In the genomic region with DNA sequence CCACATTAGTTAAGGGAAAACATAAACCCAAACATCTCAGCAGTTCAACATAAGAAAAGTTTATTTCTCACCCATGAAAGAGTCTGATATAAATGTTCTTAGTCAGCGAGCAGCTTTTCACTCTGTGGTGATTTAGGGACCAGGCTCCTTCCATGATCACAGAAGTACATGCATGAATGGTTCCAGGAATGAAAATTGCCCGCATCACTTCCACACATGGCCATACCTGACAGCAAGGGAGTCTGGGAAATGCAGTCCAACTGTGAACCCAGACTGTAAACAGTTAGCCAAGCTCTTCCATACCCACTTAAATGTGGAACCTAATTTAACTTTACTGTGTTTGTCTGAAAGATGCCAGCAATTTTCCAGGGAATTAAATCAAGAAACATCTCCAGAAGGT, we compare ENCODE assay signal across 19 cellular contexts.
"Had no signal": no experiment of that assay in that cellular context is flagged by ENCODE, and none has a peak within 500 bp of the region (broad histone marks: within the 10 kb centered on the region; RNA-seq: fewer than 3 reads in every experiment).

No MANE protein-coding gene starts in this region.

- ATAC-seq: activated CD8-positive, alpha-beta memory T cell treated with anti-CD3 and anti-CD28 coated beads, Interleukin-2, amount 10 ng/mL, durations not matched to agents 7 days and 5 days; activated naive CD4-positive, alpha-beta T cell treated with anti-CD3 and anti-CD28 coated beads, Interleukin-2, amount 50 U/mL, for 72 hours; K562; PC-3; T-helper 17 cell; WTC11 had no signal

- DNase-seq: activated CD4-positive, alpha-beta T cell treated with anti-CD3 and anti-CD28 coated beads for 48 hours; activated CD4-positive, alpha-beta T cell treated with anti-CD3 and anti-CD28 coated beads, Interleukin-2, amount 50 U/mL, for 4 hours; activated CD4-positive, CD25-positive, alpha-beta regulatory T cell treated with anti-CD3 and anti-CD28 coated beads, Interleukin-2, amount 50 U/mL, for 72 hours; activated CD8-positive, alpha-beta memory T cell treated with anti-CD3 and anti-CD28 coated beads, Interleukin-2, amount 10 ng/mL, durations not matched to agents 7 days and 5 days; activated effector memory CD4-positive, alpha-beta T cell treated with Interleukin-2 at 50 U/mL for 16 hours; activated naive CD4-positive, alpha-beta T cell; activated T-cell treated with anti-CD3 and anti-CD28 coated beads, Interleukin-2, amount 50 U/mL, for 24 hours; amygdala; Kasumi-1; NCI-H1436; NCI-H1694 treated with DMSO at 0.1 percent for 48 hours; NCI-H2029 treated with DMSO at 0.1 percent for 48 hours; PC-3; SHP77; T-helper 17 cell; T-helper 9 cell had no signal

- H3K4me3 ChIP-seq: K562 had no signal
